In genomic region chr9:134661791-134662142, GRCh38 we compare ENCODE assay signal across 1 cellular context.
TF ChIP-seq lines count a peak whose summit lies in the region.

No MANE protein-coding gene starts in this region.

TF ChIP-seq in IMR-90, 13 proteins besides CTCF, POLR2A, EP300 and RAD21:
- TF ChIP-seq RFX5 (IDR thresholded peaks at IDR 0.05; ENCODE audit: low read depth, low read length) (no peak), CEBPB (IDR thresholded peaks at IDR 0.05; ENCODE audit: low read depth, low read length) (0 out of 2 replicates have a peak, but pooled peaks have one; percentile 5)
